In genomic region chr9:80707120-80707519, GRCh38 we compare ENCODE assay signal across 23 cellular contexts.
DNase-seq lines count a peak whose midpoint lies in the region; ATAC-seq and FAIRE-seq lines count a peak whose summit lies in the region.
"Had no signal": no experiment of that assay in that cellular context is flagged by ENCODE, and none has a peak within 500 bp of the region (broad histone marks: within the 10 kb centered on the region; RNA-seq: fewer than 3 reads in every experiment).

No MANE protein-coding gene starts in this region.

- DNase-seq in HCEC 1CT (peak; percentile 55), SK-MEL-5 (ENCODE audit: low read depth, low spot score) (peak; percentile 36), fibroblast of gingiva (ENCODE audit: low read depth) (peak; percentile 12), kidney tubule cell (ENCODE audit: low spot score) (peak; percentile 97), HTR-8/SVneo (ENCODE audit: insufficient read length, low spot score) (no peak)
- DNase-seq in effector memory CD8-positive, alpha-beta T cell: no peak
- no peak for DNase-seq in activated CD4-positive, alpha-beta T cell treated with anti-CD3 and anti-CD28 coated beads for 1 hour
- DNase-seq: body of pancreas; CD4-positive, alpha-beta memory T cell; cortex of kidney; H7; left ventricle myocardium inferior; NCI-H1417 treated with DMSO at 0.1 percent for 48 hours; NCI-H524 treated with DMSO at 0.1 percent for 48 hours; RPMI8226; stimulated activated naive CD4-positive, alpha-beta T cell treated with Interleukin-2 at 50 U/mL for 16 hours had no signal

- H3K36me3 Mint-ChIP-seq in effector memory CD8-positive, alpha-beta T cell (ENCODE audit: insufficient read depth): no peaks in the 10 kb centered on the region
- H3K36me3 Mint-ChIP-seq: activated naive CD4-positive, alpha-beta T cell treated with anti-CD3 and anti-CD28 coated beads, Interleukin-2, amount 50 U/mL, for 24 hours; CD4-positive, alpha-beta memory T cell; neural progenitor cell; type B pancreatic cell had no signal

- no peaks in the 10 kb centered on the region for H3K27me3 Mint-ChIP-seq in effector memory CD8-positive, alpha-beta T cell
- H3K27me3 Mint-ChIP-seq: activated naive CD4-positive, alpha-beta T cell treated with anti-CD3 and anti-CD28 coated beads, Interleukin-2, amount 50 U/mL, for 24 hours; CD4-positive, alpha-beta memory T cell; progenitor cell of endocrine pancreas; type B pancreatic cell had no signal

- H3K4me3 Mint-ChIP-seq in effector memory CD8-positive, alpha-beta T cell: no peak overlapping the region
- H3K4me3 Mint-ChIP-seq: activated naive CD4-positive, alpha-beta T cell treated with anti-CD3 and anti-CD28 coated beads, Interleukin-2, amount 50 U/mL, for 24 hours; CD4-positive, alpha-beta memory T cell; neural progenitor cell; type B pancreatic cell had no signal

- in situ Hi-C loops in SK-MEL-5 (cut with HindIII; ENCODE audit: low pct_unique_long_range_greater_than_20kb, low sequenced_read_pairs): no loop called here

- no peak overlapping the region for H3K27ac Mint-ChIP-seq in effector memory CD8-positive, alpha-beta T cell
- H3K27ac Mint-ChIP-seq: activated naive CD4-positive, alpha-beta T cell treated with anti-CD3 and anti-CD28 coated beads, Interleukin-2, amount 50 U/mL, for 24 hours; CD4-positive, alpha-beta memory T cell; neural progenitor cell; progenitor cell of endocrine pancreas; type B pancreatic cell had no signal

- no peak for FAIRE-seq in HTR-8/SVneo (lab: Jason Lieb, UNC)
- FAIRE-seq: endometrium, GM12892 had no signal

- ATAC-seq in effector memory CD8-positive, alpha-beta T cell (replicated peaks): no peak
- ATAC-seq in HG02678 (IDR thresholded peaks at IDR 0.05; ENCODE audit: unreplicated experiment): no peak
- ATAC-seq: body of pancreas had no signal

- peaks cover 16 to 33% of the 10 kb centered on the region in 2 donors for H3K9me3 Mint-ChIP-seq in effector memory CD8-positive, alpha-beta T cell

- no peaks in the 10 kb centered on the region for H3K4me1 Mint-ChIP-seq in effector memory CD8-positive, alpha-beta T cell (ENCODE audit: low read depth in 2 of 2)
- H3K4me1 Mint-ChIP-seq: activated naive CD4-positive, alpha-beta T cell treated with anti-CD3 and anti-CD28 coated beads, Interleukin-2, amount 50 U/mL, for 24 hours; CD4-positive, alpha-beta memory T cell; neural progenitor cell had no signal

Comparison
In these comparisons a context has a peak if more than half of its experiments do, and no peak if none do; other contexts are left out.
1. DNase-seq: peak in HCEC 1CT (single experiment), SK-MEL-5 (single experiment), fibroblast of gingiva (single experiment) and kidney tubule cell (single experiment); none in effector memory CD8-positive, alpha-beta T cell (0 of 3), activated CD4-positive, alpha-beta T cell treated with anti-CD3 and anti-CD28 coated beads for 1 hour (single experiment) and HTR-8/SVneo (single experiment).